Comparison of ENCODE assay signal across 8 cellular contexts in genomic region chr21:44939532-44940115, GRCh38. TPM values are rescaled to one million over a fixed set of nuclear protein-coding genes. Genes with fewer than 3 reads are reported as not detected.
DNase-seq lines count a peak whose midpoint lies in the region; ATAC-seq and TF ChIP-seq lines count a peak whose summit lies in the region.

TSS of gene SLX9 (plus strand) at chr21:44940029. CDS start at chr21:44940058, 29 bp downstream.

- peak; percentile 57 for TF ChIP-seq POLR2A in right lobe of liver (IDR thresholded peaks at IDR 0.05)

- H3K4me1 ChIP-seq in right lobe of liver, result peaks cover 0 to 22% (median 10%) of the 10 kb centered on the region in 4 donors

- peak; percentile 68 for ATAC-seq in GM18861 (IDR thresholded peaks at IDR 0.05; ENCODE audit: unreplicated experiment)
- peak; percentile 73 for ATAC-seq in HG03280 (IDR thresholded peaks at IDR 0.05; ENCODE audit: unreplicated experiment)
- ATAC-seq in right lobe of liver, result peak; percentile 89 to 94 (median 92)

- H3K27me3 ChIP-seq in right lobe of liver, result no peaks in the 10 kb centered on the region

- WGBS in right lobe of liver (ENCODE audit: insufficient coverage, low coverage, low lambda C conversion rate, missing lambda C conversion rate), result 0% methylated on average over 13 of the region's 69 CpGs

- CTCF ChIA-PET in AG04449 (lab: Yijun Ruan, JAX), result interaction anchor here (1.1 to 12.7 kb wide), 7 partner anchors 8 to 197 kb away, joined by 3 to 270 read pairs (median 6); no protein-coding TSS in a partner anchor

- TF ChIP-seq CTCF in AG04449 (IDR thresholded peaks at IDR 0.05; ENCODE audit: insufficient read depth, low read length, missing control alignments) (no peak), right lobe of liver (IDR thresholded peaks at IDR 0.05) (no peak)

- intact Hi-C loops in right lobe of liver (cut with DNase I), result loop anchor here in 1 of 2 donors (10.0 kb wide), 1 partner anchor 125 kb away; the partner anchor contains the start of gene SUMO3

- H3K9me3 ChIP-seq in right lobe of liver, result no peaks in the 10 kb centered on the region

- peak within 1 kb of the TSS; percentile 91 for H3K4me3 ChIP-seq in AG04449 (ENCODE audit: low read depth, low read length)
- H3K4me3 ChIP-seq in right lobe of liver, result peak within 1 kb of the TSS; percentile 84 to 89 (median 87)

- peaks cover 0 to 8% (median 4%) of the 10 kb centered on the region in 4 donors for H3K36me3 ChIP-seq in right lobe of liver

- POLR2A ChIA-PET in AG04449 (lab: Yijun Ruan, JAX), result interaction anchor here (0.6 to 1.0 kb wide), 3 partner anchors 13 to 131 kb away, joined by 3 read pairs; no protein-coding TSS in a partner anchor

- DNase-seq in AG04449 (ENCODE audit: low read depth, low spot score) (no peak), NCI-H748 (lab: John Stamatoyannopoulos, UW; ENCODE audit: unreplicated experiment) (peak; percentile 84), dermis microvascular lymphatic vessel endothelial cell (ENCODE audit: low read depth in 2 of 2) (peak; percentile 36 to 62), right lobe of liver (peak; percentile 80 to 82 (median 81))
- DNase-seq in activated CD4-positive, alpha-beta T cell treated with anti-CD3 and anti-CD28 coated beads, Interleukin-2, amount 50 U/mL, for 4 hours, result peak; percentile 66 to 71
- DNase-seq in stimulated activated CD4-positive, alpha-beta T cell treated with anti-CD3 and anti-CD28 coated beads, Interleukin-4, amount 100 ng/mL, for 24 hours, result peak; percentile 81

- H3K27ac ChIP-seq in right lobe of liver, result peak within 1 kb of the TSS; percentile 13 to 48 (median 43)

RNA-seq across cellular contexts. Expression of gene SLX9, which starts in this region (rescaled TPM):
- 17.1 and 17.8 TPM in 2 replicates for total RNA-seq in dermis microvascular lymphatic vessel endothelial cell
- total RNA-seq in right lobe of liver, result 10 to 100 TPM; 15.0 to 27.9 (median 17.1) TPM
